1 cellular context compared by ENCODE assay signal in the genomic region with DNA sequence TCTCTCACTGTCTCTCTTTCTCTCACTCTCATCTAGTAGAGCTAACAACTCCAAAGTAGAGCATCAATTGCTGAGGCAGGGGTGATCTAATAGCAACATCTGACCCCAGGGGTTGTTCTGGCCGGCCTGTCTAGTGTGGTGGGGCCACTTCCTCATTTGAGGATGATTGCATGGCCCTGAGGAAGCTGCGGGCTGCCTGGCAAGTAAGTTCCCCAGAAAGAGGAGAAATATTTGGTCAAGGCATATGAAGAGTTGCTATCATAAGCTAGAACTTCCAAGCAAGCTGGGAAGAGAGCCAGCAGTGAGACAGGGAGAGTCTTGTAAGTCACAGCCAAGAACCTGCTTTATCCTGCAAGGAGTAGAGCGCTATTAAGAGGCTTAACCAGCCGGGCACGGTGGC.
TF ChIP-seq lines count a peak whose summit lies in the region.

No MANE protein-coding gene starts in this region.

TF ChIP-seq in WTC11, 78 proteins besides CTCF, POLR2A, EP300 and RAD21 (continued from another document):
- TF ChIP-seq E2F1 (CRISPR knock-in tag; IDR thresholded peaks at IDR 0.05) (no peak), TCF7 (CRISPR knock-in tag; IDR thresholded peaks at IDR 0.05; ENCODE audit: low read depth) (no peak), PREB (CRISPR knock-in tag; IDR thresholded peaks at IDR 0.05; ENCODE audit: borderline replicate concordance) (no peak), ZBTB21 (CRISPR knock-in tag; IDR thresholded peaks at IDR 0.05; ENCODE audit: borderline replicate concordance) (no peak)
- TF ChIP-seq, protein P1, sequence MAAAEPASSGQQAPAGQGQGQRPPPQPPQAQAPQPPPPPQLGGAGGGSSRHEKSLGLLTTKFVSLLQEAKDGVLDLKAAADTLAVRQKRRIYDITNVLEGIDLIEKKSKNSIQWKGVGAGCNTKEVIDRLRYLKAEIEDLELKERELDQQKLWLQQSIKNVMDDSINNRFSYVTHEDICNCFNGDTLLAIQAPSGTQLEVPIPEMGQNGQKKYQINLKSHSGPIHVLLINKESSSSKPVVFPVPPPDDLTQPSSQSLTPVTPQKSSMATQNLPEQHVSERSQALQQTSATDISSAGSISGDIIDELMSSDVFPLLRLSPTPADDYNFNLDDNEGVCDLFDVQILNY (CRISPR knock-in tag; IDR thresholded peaks at IDR 0.05): no peak
- TF ChIP-seq, protein P2, sequence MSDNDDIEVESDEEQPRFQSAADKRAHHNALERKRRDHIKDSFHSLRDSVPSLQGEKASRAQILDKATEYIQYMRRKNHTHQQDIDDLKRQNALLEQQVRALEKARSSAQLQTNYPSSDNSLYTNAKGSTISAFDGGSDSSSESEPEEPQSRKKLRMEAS (CRISPR knock-in tag; IDR thresholded peaks at IDR 0.05): no peak
